ENCODE assay signal across 9 cellular contexts in the genomic region with DNA sequence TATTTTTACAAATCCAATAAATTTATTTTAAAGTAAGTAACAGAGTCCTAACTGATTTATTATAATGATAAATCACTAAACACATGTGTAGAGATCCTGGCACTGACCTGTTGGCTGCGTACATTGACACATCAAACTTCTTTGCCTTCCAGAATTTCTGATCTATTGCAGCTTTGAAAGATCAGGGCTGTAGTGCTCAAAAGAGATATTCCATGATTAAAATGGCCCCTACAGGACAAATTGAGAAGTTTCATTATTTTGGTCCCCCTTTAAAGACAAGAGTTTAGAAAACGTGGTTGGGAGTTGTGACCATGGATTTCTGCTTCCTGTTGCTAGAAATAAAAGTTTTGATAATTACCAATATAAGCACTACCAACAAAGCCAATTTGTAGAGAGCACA.
A peak's percentile ranks its signal among the peaks of the same experiment; 100 is the strongest.
DNase-seq lines count a peak whose midpoint lies in the region; ATAC-seq and TF ChIP-seq lines count a peak whose summit lies in the region.
"Had no signal": no experiment of that assay in that cellular context is flagged by ENCODE, and none has a peak within 500 bp of the region (broad histone marks: within the 10 kb centered on the region; RNA-seq: fewer than 3 reads in every experiment).

No MANE protein-coding gene starts in this region.

- H2BK12ac ChIP-seq in neuronal stem cell (ENCODE audit: low read length): no peak overlapping the region

- no peak overlapping the region for H3K14ac ChIP-seq in neuronal stem cell (ENCODE audit: low read length)

- no peaks in the 10 kb centered on the region for H3K79me1 ChIP-seq in neuronal stem cell (ENCODE audit: low read depth, low read length)

- no peak overlapping the region for H3K4ac ChIP-seq in neuronal stem cell (ENCODE audit: low read length)

- peak; percentile 7 to 17 for DNase-seq in NCI-H187 (lab: John Stamatoyannopoulos, UW)
- no peak for DNase-seq in NCI-H187 treated with DMSO at 0.1 percent for 48 hours (lab: John Stamatoyannopoulos, UW)
- peak; percentile 14 to 50 for DNase-seq in erythroblast (lab: John Stamatoyannopoulos, UW)
- no peak for DNase-seq in neuronal stem cell (ENCODE audit: low spot score)
- no peak for DNase-seq in stimulated activated naive CD8-positive, alpha-beta T cell treated with anti-CD3 and anti-CD28 coated beads, Interleukin-15, Interleukin-2, amounts not matched to agents 100 U/mL and 50 U/mL, for 24 hours

- TF ChIP-seq CTCF in OCI-LY1 (IDR thresholded peaks at IDR 0.05; ENCODE audit: low read length): peak; percentile 53; the same call in 1 of the 2 replicates

- no peak overlapping the region for H2BK15ac ChIP-seq in neuronal stem cell (ENCODE audit: low read length)

- H3K27me3 ChIP-seq in OCI-LY1 (ENCODE audit: insufficient read depth, low read length): no peaks in the 10 kb centered on the region
- H3K27me3 ChIP-seq in neuronal stem cell (ENCODE audit: control insufficient read depth in 3 of 3, insufficient read depth in 3 of 3, low read depth in 1 of 3, low read length in 3 of 3): no peaks in the 10 kb centered on the region

- H2AFZ ChIP-seq in OCI-LY1 (ENCODE audit: low read length): no peak overlapping the region
- H2AFZ ChIP-seq in neuronal stem cell (ENCODE audit: low read length): peak overlapping the region; percentile 66

- WGBS in neuronal stem cell (ENCODE audit: extremely low coverage in 2 of 2, insufficient read length in 2 of 2, insufficient replicate concordance in 1 of 2), 2 donors: no CpG with 5 or more reads among the region's 2 CpGs

- H3K4me1 ChIP-seq in OCI-LY1 (ENCODE audit: insufficient read depth, low read length, severe bottlenecking) (no peaks in the 10 kb centered on the region), neuronal stem cell (ENCODE audit: control insufficient read depth in 2 of 2, insufficient read depth in 1 of 2, low read depth in 1 of 2, low read length in 2 of 2) (peaks cover 3 to 7% of the 10 kb centered on the region in 2 donors)

- no peak overlapping the region for H3K18ac ChIP-seq in neuronal stem cell (ENCODE audit: low read length)

- ATAC-seq in HG02884 (IDR thresholded peaks at IDR 0.05; ENCODE audit: unreplicated experiment) (no peak), HG03196 (IDR thresholded peaks at IDR 0.05; ENCODE audit: unreplicated experiment) (no peak)
- no peak for ATAC-seq in stimulated activated naive CD8-positive, alpha-beta T cell treated with anti-CD3 and anti-CD28 coated beads, Interleukin-15, Interleukin-2, amounts not matched to agents 100 U/mL and 50 U/mL, for 24 hours

- no peak overlapping the region for H2BK5ac ChIP-seq in neuronal stem cell (ENCODE audit: low read length)

- H2BK120ac ChIP-seq in neuronal stem cell (ENCODE audit: low read depth, low read length): no peak overlapping the region

- no peak overlapping the region for H3K23ac ChIP-seq in neuronal stem cell (ENCODE audit: low read depth, low read length, poor library complexity)

- H3K4me3 ChIP-seq in OCI-LY1 (ENCODE audit: low read depth, low read length, poor library complexity, severe bottlenecking) (no peak overlapping the region), neuronal stem cell (ENCODE audit: low read length in 2 of 2) (no peak overlapping the region)
- H3K4me3 ChIP-seq: skin epidermis had no signal

- no peak overlapping the region for H4K91ac ChIP-seq in neuronal stem cell (ENCODE audit: low read depth, low read length, poor library complexity)

- no peaks in the 10 kb centered on the region for H3K9me2 ChIP-seq in OCI-LY1 (ENCODE audit: low read depth, low read length)

- H4K8ac ChIP-seq in neuronal stem cell (ENCODE audit: low read depth, low read length): no peak overlapping the region

- H3K36me3 ChIP-seq in OCI-LY1 (ENCODE audit: insufficient read depth, low read length) (no peaks in the 10 kb centered on the region), neuronal stem cell (replicated peaks in 1 of 2; ENCODE audit: control insufficient read depth in 2 of 2, insufficient read depth in 2 of 2, low read length in 2 of 2) (no peaks in the 10 kb centered on the region)

- H3F3A ChIP-seq in OCI-LY1 (ENCODE audit: insufficient read depth, low read length): no peaks in the 10 kb centered on the region

- H3K79me2 ChIP-seq in OCI-LY1 (ENCODE audit: insufficient read depth, low read length): no peaks in the 10 kb centered on the region

- H3K4me2 ChIP-seq in OCI-LY1 (ENCODE audit: low read length): no peak overlapping the region
- H3K4me2 ChIP-seq in neuronal stem cell (ENCODE audit: insufficient read depth, low read length, poor library complexity, severe bottlenecking): no peak overlapping the region

- H2AK5ac ChIP-seq in neuronal stem cell (ENCODE audit: low read depth, low read length): no peak overlapping the region

- H4K20me1 ChIP-seq in OCI-LY1 (ENCODE audit: insufficient read depth, low read length): no peaks in the 10 kb centered on the region

- H3K9ac ChIP-seq in OCI-LY1 (ENCODE audit: low read length): no peak overlapping the region
- H3K9ac ChIP-seq in neuronal stem cell (ENCODE audit: low read depth, low read length, poor library complexity): no peak overlapping the region

- TF ChIP-seq POLR2A in erythroblast (IDR thresholded peaks at IDR 0.05; ENCODE audit: low read length): no peak

- no peaks in the 10 kb centered on the region for H3K9me3 ChIP-seq in OCI-LY1 (ENCODE audit: low read length)
- no peaks in the 10 kb centered on the region for H3K9me3 ChIP-seq in neuronal stem cell (replicated peaks in 1 of 2; ENCODE audit: control insufficient read depth in 2 of 2, insufficient read depth in 1 of 2, low read depth in 1 of 2, low read length in 2 of 2)

- no peak overlapping the region for H3K27ac ChIP-seq in OCI-LY1 (ENCODE audit: low read depth, low read length, poor library complexity, severe bottlenecking)
- H3K27ac ChIP-seq in neuronal stem cell (replicated peaks; ENCODE audit: low read length): no peak overlapping the region
- H3K27ac ChIP-seq: skin epidermis had no signal

Comparison
In these comparisons a context has a peak if more than half of its experiments do, and no peak if none do; other contexts are left out.
1. DNase-seq: peak in NCI-H187 (2 of 2) and erythroblast (2 of 2); none in NCI-H187 treated with DMSO at 0.1 percent for 48 hours (single experiment), neuronal stem cell (single experiment) and stimulated activated naive CD8-positive, alpha-beta T cell treated with anti-CD3 and anti-CD28 coated beads, Interleukin-15, Interleukin-2, amounts not matched to agents 100 U/mL and 50 U/mL, for 24 hours (single experiment).